16 cellular contexts compared by ENCODE assay signal in genomic region chr5:136130581-136130980, GRCh38. TPM values are rescaled to one million over a fixed set of nuclear protein-coding genes. Genes with fewer than 3 reads are reported as not detected.
A peak's percentile ranks its signal among the peaks of the same experiment; 100 is the strongest.
DNase-seq lines count a peak whose midpoint lies in the region; ATAC-seq, FAIRE-seq and TF ChIP-seq lines count a peak whose summit lies in the region.
"Had no signal": no experiment of that assay in that cellular context is flagged by ENCODE, and none has a peak within 500 bp of the region (broad histone marks: within the 10 kb centered on the region; RNA-seq: fewer than 3 reads in every experiment).

No MANE protein-coding gene starts in this region.

- H3K9me3 ChIP-seq in CD4-positive, alpha-beta T cell (ENCODE audit: control insufficient read depth, low read length): no peaks in the 10 kb centered on the region
- H3K9me3 ChIP-seq in astrocyte (ENCODE audit: insufficient read depth, low read depth, low read length) (no peaks in the 10 kb centered on the region), smooth muscle cell (replicated peaks; ENCODE audit: low read depth) (no peaks in the 10 kb centered on the region)
- H3K9me3 ChIP-seq: BE2C, HAP-1 had no signal

- H3K4me1 Mint-ChIP-seq in CD4-positive, alpha-beta T cell (ENCODE audit: low read depth): peaks cover 19% of the 10 kb centered on the region
- H3K4me1 Mint-ChIP-seq in astrocyte (ENCODE audit: low read depth, unreplicated experiment) (peaks cover 21% of the 10 kb centered on the region), nephron (peaks cover 67% of the 10 kb centered on the region)

- no peak overlapping the region for H3K9ac ChIP-seq in astrocyte (ENCODE audit: low read length)
- H3K9ac ChIP-seq in smooth muscle cell (ENCODE audit: low read depth): no peak overlapping the region
- H3K9ac ChIP-seq: GM23248 had no signal

- peaks cover 5% of the 10 kb centered on the region for H3K36me3 Mint-ChIP-seq in CD4-positive, alpha-beta T cell (ENCODE audit: low read depth)
- H3K36me3 Mint-ChIP-seq in astrocyte (ENCODE audit: low read depth, unreplicated experiment) (no peaks in the 10 kb centered on the region), nephron (ENCODE audit: low read depth) (no peaks in the 10 kb centered on the region)
- H3K36me3 Mint-ChIP-seq: CD4-positive, CD25-positive, alpha-beta regulatory T cell had no signal

- no peaks in the 10 kb centered on the region for H3K27me3 ChIP-seq in CD4-positive, alpha-beta T cell (ENCODE audit: control insufficient read depth, insufficient read depth, low read length)
- H3K27me3 ChIP-seq in astrocyte (ENCODE audit: insufficient read depth, low read length): no peaks in the 10 kb centered on the region
- H3K27me3 ChIP-seq in smooth muscle cell (ENCODE audit: low read depth): peaks cover 7% of the 10 kb centered on the region

- H3K36me3 ChIP-seq in astrocyte (ENCODE audit: insufficient read depth, low read length) (no peaks in the 10 kb centered on the region), smooth muscle cell (ENCODE audit: low read depth) (no peaks in the 10 kb centered on the region)
- H3K36me3 ChIP-seq: BE2C, HAP-1 had no signal

- H3K4me3 ChIP-seq in astrocyte (ENCODE audit: insufficient read depth, low read depth, low read length) (no peak overlapping the region), smooth muscle cell (no peak overlapping the region)
- H3K4me3 ChIP-seq: GM12878, GM23248, HAP-1 had no signal

- no peaks in the 10 kb centered on the region for H3K9me3 Mint-ChIP-seq in CD4-positive, alpha-beta T cell
- H3K9me3 Mint-ChIP-seq in astrocyte (ENCODE audit: unreplicated experiment) (no peaks in the 10 kb centered on the region), nephron (no peaks in the 10 kb centered on the region)

- H4K20me1 ChIP-seq in astrocyte (ENCODE audit: insufficient read depth, low read length): peaks cover 24% of the 10 kb centered on the region
- peaks cover 22% of the 10 kb centered on the region for H4K20me1 ChIP-seq in smooth muscle cell (ENCODE audit: low read depth)

- 77% methylated on average over 2 of the region's 2 CpGs for WGBS in smooth muscle cell (ENCODE audit: low lambda C conversion rate)

- CTCF ChIA-PET in CD4-positive, alpha-beta T cell (lab: Charles Lee): no interaction called here

- H3K79me2 ChIP-seq in astrocyte (ENCODE audit: insufficient read depth, low read length) (peaks cover 30% of the 10 kb centered on the region), smooth muscle cell (ENCODE audit: low read depth) (peaks cover 26% of the 10 kb centered on the region)

- no peak for ATAC-seq in CD4-positive, alpha-beta T cell (ENCODE audit: poor library complexity)
- ATAC-seq: GM12878 had no signal

- no peak for FAIRE-seq in astrocyte (lab: Jason Lieb, UNC)

- H2AFZ ChIP-seq in astrocyte (ENCODE audit: low read depth, low read length) (no peak overlapping the region), smooth muscle cell (ENCODE audit: low read depth) (peak overlapping the region; percentile 30)
- H2AFZ ChIP-seq: GM23248 had no signal

- H3F3A ChIP-seq in smooth muscle cell (ENCODE audit: low read depth): no peaks in the 10 kb centered on the region

- TF ChIP-seq CTCF in CD4-positive, alpha-beta T cell (IDR thresholded peaks at IDR 0.05): no peak
- TF ChIP-seq CTCF in astrocyte (IDR thresholded peaks at IDR 0.05; ENCODE audit: insufficient read depth, low read depth, low read length) (no peak), nephron (IDR thresholded peaks at IDR 0.05; ENCODE audit: unreplicated experiment in 3 of 3) (no peak), smooth muscle cell (IDR thresholded peaks at IDR 0.05; ENCODE audit: borderline replicate concordance, insufficient read depth, poor library complexity, severe bottlenecking) (no peak)

- H3K4me1 ChIP-seq in astrocyte (ENCODE audit: insufficient read depth, low read length): peaks cover 16% of the 10 kb centered on the region
- peaks cover 20% of the 10 kb centered on the region for H3K4me1 ChIP-seq in smooth muscle cell (ENCODE audit: low read depth)
- H3K4me1 ChIP-seq: BE2C had no signal

- H3K4me2 ChIP-seq in astrocyte (ENCODE audit: low read length) (no peak overlapping the region), smooth muscle cell (no peak overlapping the region)

- no peak for DNase-seq in CD4-positive, alpha-beta T cell
- DNase-seq in astrocyte (ENCODE audit: low read depth): no peak
- no peak for DNase-seq in smooth muscle cell (lab: John Stamatoyannopoulos, UW; ENCODE audit: unreplicated experiment)
- no peak for DNase-seq in T1000 (lab: John Stamatoyannopoulos, UW)
- DNase-seq in activated CD4-positive, alpha-beta T cell treated with anti-CD3 and anti-CD28 coated beads, Interleukin-2, amount 50 U/mL, for 1 hour: no peak
- DNase-seq in GM03348 (ENCODE audit: low spot score): no peak
- DNase-seq in Kasumi-1 (lab: John Stamatoyannopoulos, UW): no peak
- DNase-seq: BE2C; C1 segment of cervical spinal cord; CD4-positive, CD25-positive, alpha-beta regulatory T cell; DMS79 treated with DMSO at 0.1 percent for 48 hours; GF-D8; GM23248 had no signal

- peak overlapping the region; percentile 6 for H3K4me3 Mint-ChIP-seq in CD4-positive, alpha-beta T cell
- H3K4me3 Mint-ChIP-seq in astrocyte (ENCODE audit: unreplicated experiment) (no peak overlapping the region), nephron (peak overlapping the region; percentile 45 to 70 (median 67))

- H3K27ac ChIP-seq in CD4-positive, alpha-beta T cell (ENCODE audit: low read depth, low read length): no peak overlapping the region
- H3K27ac ChIP-seq in astrocyte (ENCODE audit: low read depth, low read length): no peak overlapping the region
- no peak overlapping the region for H3K27ac ChIP-seq in smooth muscle cell (ENCODE audit: low read depth)
- H3K27ac ChIP-seq: GM23248 had no signal

- no peak overlapping the region for H3K27ac Mint-ChIP-seq in CD4-positive, alpha-beta T cell
- H3K27ac Mint-ChIP-seq in astrocyte (ENCODE audit: unreplicated experiment) (peak overlapping the region; percentile 7), nephron (peak overlapping the region; percentile 97 to 98 (median 98))
- H3K27ac Mint-ChIP-seq: CD4-positive, CD25-positive, alpha-beta regulatory T cell had no signal

- intact Hi-C loops in CD4-positive, alpha-beta T cell (cut with DNase I, micrococcal nuclease): no loop called here

- peaks cover 54% of the 10 kb centered on the region for H3K27me3 Mint-ChIP-seq in CD4-positive, alpha-beta T cell
- H3K27me3 Mint-ChIP-seq in astrocyte (ENCODE audit: low read depth, unreplicated experiment) (peaks cover 10% of the 10 kb centered on the region), nephron (ENCODE audit: low read depth) (peaks cover 4% of the 10 kb centered on the region)

- POLR2A ChIA-PET in CD4-positive, alpha-beta T cell (lab: Charles Lee): no interaction called here

RNA-seq across cellular contexts. Expression of gene SMAD5, which starts 2.1 kb away (rescaled TPM):
- total RNA-seq in CD4-positive, alpha-beta T cell: 10 to 100 TPM in 1 of 2 experiments, 1 to 10 TPM in 1; 9.1 to 10.1 TPM
- total RNA-seq in astrocyte: 70.0 and 71.3 TPM in 2 replicates
- 61.7 and 85.4 TPM in 2 replicates for total RNA-seq in smooth muscle cell
- polyA plus RNA-seq in smooth muscle cell: 24.8 and 28.5 TPM in 2 replicates
